ENCODE assay signal across 1 cellular context in the genomic region with DNA sequence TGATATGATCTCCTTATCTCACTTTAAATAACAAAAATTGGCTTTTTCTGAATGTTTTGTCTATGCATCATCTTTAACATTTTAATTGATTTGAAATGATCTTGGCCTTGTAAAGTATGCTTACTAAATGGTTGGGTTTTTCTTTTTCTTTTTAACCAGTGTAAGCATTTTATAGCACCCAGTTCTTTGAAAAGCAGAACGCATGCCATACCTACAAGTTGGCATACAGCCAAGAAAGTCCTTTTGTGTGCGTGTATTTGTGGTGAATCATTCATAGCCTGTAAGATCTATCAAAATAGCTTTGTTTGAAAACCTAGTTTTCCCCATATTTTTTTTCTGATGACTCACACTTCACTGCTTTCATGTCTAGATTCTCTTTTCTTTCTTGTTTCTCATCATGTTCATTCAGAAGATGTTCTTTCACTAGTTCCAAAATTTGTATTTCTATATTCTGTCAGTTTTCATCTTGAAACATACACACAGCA.
A peak's percentile ranks its signal among the peaks of the same experiment; 100 is the strongest.
TF ChIP-seq lines count a peak whose summit lies in the region.

No MANE protein-coding gene starts in this region.

TF ChIP-seq in K562, 482 proteins besides CTCF, POLR2A, EP300 and RAD21 (continued from another document):
- TF ChIP-seq, protein P1, sequence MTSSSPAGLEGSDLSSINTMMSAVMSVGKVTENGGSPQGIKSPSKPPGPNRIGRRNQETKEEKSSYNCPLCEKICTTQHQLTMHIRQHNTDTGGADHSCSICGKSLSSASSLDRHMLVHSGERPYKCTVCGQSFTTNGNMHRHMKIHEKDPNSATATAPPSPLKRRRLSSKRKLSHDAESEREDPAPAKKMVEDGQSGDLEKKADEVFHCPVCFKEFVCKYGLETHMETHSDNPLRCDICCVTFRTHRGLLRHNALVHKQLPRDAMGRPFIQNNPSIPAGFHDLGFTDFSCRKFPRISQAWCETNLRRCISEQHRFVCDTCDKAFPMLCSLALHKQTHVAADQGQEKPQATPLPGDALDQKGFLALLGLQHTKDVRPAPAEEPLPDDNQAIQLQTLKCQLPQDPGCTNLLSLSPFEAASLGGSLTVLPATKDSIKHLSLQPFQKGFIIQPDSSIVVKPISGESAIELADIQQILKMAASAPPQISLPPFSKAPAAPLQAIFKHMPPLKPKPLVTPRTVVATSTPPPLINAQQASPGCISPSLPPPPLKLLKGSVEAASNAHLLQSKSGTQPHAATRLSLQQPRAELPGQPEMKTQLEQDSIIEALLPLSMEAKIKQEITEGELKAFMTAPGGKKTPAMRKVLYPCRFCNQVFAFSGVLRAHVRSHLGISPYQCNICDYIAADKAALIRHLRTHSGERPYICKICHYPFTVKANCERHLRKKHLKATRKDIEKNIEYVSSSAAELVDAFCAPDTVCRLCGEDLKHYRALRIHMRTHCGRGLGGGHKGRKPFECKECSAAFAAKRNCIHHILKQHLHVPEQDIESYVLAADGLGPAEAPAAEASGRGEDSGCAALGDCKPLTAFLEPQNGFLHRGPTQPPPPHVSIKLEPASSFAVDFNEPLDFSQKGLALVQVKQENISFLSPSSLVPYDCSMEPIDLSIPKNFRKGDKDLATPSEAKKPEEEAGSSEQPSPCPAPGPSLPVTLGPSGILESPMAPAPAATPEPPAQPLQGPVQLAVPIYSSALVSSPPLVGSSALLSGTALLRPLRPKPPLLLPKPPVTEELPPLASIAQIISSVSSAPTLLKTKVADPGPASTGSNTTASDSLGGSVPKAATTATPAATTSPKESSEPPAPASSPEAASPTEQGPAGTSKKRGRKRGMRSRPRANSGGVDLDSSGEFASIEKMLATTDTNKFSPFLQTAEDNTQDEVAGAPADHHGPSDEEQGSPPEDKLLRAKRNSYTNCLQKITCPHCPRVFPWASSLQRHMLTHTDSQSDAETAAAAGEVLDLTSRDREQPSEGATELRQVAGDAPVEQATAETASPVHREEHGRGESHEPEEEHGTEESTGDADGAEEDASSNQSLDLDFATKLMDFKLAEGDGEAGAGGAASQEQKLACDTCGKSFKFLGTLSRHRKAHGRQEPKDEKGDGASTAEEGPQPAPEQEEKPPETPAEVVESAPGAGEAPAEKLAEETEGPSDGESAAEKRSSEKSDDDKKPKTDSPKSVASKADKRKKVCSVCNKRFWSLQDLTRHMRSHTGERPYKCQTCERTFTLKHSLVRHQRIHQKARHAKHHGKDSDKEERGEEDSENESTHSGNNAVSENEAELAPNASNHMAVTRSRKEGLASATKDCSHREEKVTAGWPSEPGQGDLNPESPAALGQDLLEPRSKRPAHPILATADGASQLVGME (CRISPR knock-in tag; IDR thresholded peaks at IDR 0.05): no peak
- TF ChIP-seq NRF1 (conservative IDR thresholded peaks at IDR 0.05 in 1 of 2, IDR thresholded peaks at IDR 0.05 in 1 of 2) (no peak), PHTF2 (CRISPR knock-in tag; IDR thresholded peaks at IDR 0.05) (no peak), CBFB (CRISPR knock-in tag; IDR thresholded peaks at IDR 0.05) (no peak), SOX6 (IDR thresholded peaks at IDR 0.05) (peak; percentile 56), TCFL5 (CRISPR knock-in tag; conservative IDR thresholded peaks at IDR 0.05) (no peak), SMAD1 (IDR thresholded peaks at IDR 0.05; ENCODE audit: low read depth, low read length, partially characterized antibody) (peak; percentile 85), FUS (optimal IDR thresholded peaks at IDR 0.05; ENCODE audit: low read depth, low read length) (no peak), OTX1 (CRISPR knock-in tag; IDR thresholded peaks at IDR 0.05) (no peak), SMARCA4 (IDR thresholded peaks at IDR 0.05) (peak; percentile 60; the same call in 1 of the 2 replicates), JUND (IDR thresholded peaks at IDR 0.05; ENCODE audit: borderline replicate concordance, low read depth, low read length) (peak; percentile 71), JUND (tag; IDR thresholded peaks at IDR 0.05; ENCODE audit: borderline replicate concordance, low read depth, low read length) (no peak), ZNF778 (CRISPR knock-in tag; IDR thresholded peaks at IDR 0.05) (no peak), ZNF311 (CRISPR knock-in tag; IDR thresholded peaks at IDR 0.05) (no peak), HDGF (IDR thresholded peaks at IDR 0.05) (no peak), EGR1 (conservative IDR thresholded peaks at IDR 0.05) (no peak), PHB2 (IDR thresholded peaks at IDR 0.05; ENCODE audit: low read depth) (no peak), KDM2B (CRISPR knock-in tag; IDR thresholded peaks at IDR 0.05) (no peak), ZNF121 (CRISPR knock-in tag; conservative IDR thresholded peaks at IDR 0.05) (no peak), FIP1L1 (IDR thresholded peaks at IDR 0.05; ENCODE audit: low read depth, low read length, poor library complexity, severe bottlenecking) (no peak), FOXP1 (CRISPR knock-in tag; IDR thresholded peaks at IDR 0.05) (no peak), ARID1B (IDR thresholded peaks at IDR 0.05) (no peak; the same call in none of the 2 replicates), U2AF2 (optimal IDR thresholded peaks at IDR 0.05; ENCODE audit: low read depth, low read length) (no peak), C11orf30 (IDR thresholded peaks at IDR 0.05; ENCODE audit: low read depth) (peak; percentile 54), NCOA2 (IDR thresholded peaks at IDR 0.05; ENCODE audit: partially characterized antibody in 2 of 2) (peak in 1 of 2 experiments; percentile 28), NFIX (CRISPR knock-in tag; IDR thresholded peaks at IDR 0.05; ENCODE audit: low read depth) (peak; percentile 97), DIDO1 (tag; IDR thresholded peaks at IDR 0.05; ENCODE audit: low read depth) (no peak), JUN (IDR thresholded peaks at IDR 0.05; ENCODE audit: borderline replicate concordance, low read depth, low read length) (0 out of 2 replicates have a peak, but pooled peaks have one; percentile 33), JUN (CRISPR knock-in tag; IDR thresholded peaks at IDR 0.05; ENCODE audit: borderline replicate concordance) (no peak), MAFF (IDR thresholded peaks at IDR 0.05; ENCODE audit: low read length) (0 out of 2 replicates have a peak, but pooled peaks have one; percentile 29), SNIP1 (IDR thresholded peaks at IDR 0.05; ENCODE audit: low read depth) (no peak), ETS2 (tag; IDR thresholded peaks at IDR 0.05; ENCODE audit: borderline replicate concordance, poor library complexity, severe bottlenecking) (no peak), ZNF764 (CRISPR knock-in tag; IDR thresholded peaks at IDR 0.05; ENCODE audit: low read depth) (no peak), NFIC (IDR thresholded peaks at IDR 0.05) (peak; percentile 100), JUNB (CRISPR knock-in tag; conservative IDR thresholded peaks at IDR 0.05) (no peak), GABPB1 (CRISPR knock-in tag; IDR thresholded peaks at IDR 0.05) (no peak), HDAC1 (IDR thresholded peaks at IDR 0.05) (no peak), HIVEP1 (CRISPR knock-in tag; IDR thresholded peaks at IDR 0.05) (no peak), ZNF324 (CRISPR knock-in tag; IDR thresholded peaks at IDR 0.05) (no peak), CCAR2 (IDR thresholded peaks at IDR 0.05; ENCODE audit: low read depth, low read length) (no peak), RBM39 (optimal IDR thresholded peaks at IDR 0.05; ENCODE audit: low read depth, low read length) (no peak), ZNF316 (IDR thresholded peaks at IDR 0.05) (peak; percentile 53)
- TF ChIP-seq, protein P2, sequence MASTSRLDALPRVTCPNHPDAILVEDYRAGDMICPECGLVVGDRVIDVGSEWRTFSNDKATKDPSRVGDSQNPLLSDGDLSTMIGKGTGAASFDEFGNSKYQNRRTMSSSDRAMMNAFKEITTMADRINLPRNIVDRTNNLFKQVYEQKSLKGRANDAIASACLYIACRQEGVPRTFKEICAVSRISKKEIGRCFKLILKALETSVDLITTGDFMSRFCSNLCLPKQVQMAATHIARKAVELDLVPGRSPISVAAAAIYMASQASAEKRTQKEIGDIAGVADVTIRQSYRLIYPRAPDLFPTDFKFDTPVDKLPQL (IDR thresholded peaks at IDR 0.05; ENCODE audit: extremely low read depth, insufficient read length): no peak
- TF ChIP-seq, protein P3, sequence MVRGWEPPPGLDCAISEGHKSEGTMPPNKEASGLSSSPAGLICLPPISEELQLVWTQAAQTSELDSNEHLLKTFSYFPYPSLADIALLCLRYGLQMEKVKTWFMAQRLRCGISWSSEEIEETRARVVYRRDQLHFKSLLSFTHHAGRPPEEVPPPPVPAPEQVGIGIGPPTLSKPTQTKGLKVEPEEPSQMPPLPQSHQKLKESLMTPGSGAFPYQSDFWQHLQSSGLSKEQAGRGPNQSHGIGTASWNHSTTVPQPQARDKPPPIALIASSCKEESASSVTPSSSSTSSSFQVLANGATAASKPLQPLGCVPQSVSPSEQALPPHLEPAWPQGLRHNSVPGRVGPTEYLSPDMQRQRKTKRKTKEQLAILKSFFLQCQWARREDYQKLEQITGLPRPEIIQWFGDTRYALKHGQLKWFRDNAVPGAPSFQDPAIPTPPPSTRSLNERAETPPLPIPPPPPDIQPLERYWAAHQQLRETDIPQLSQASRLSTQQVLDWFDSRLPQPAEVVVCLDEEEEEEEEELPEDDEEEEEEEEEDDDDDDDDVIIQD (CRISPR knock-in tag; IDR thresholded peaks at IDR 0.05): no peak
- TF ChIP-seq, protein P4, sequence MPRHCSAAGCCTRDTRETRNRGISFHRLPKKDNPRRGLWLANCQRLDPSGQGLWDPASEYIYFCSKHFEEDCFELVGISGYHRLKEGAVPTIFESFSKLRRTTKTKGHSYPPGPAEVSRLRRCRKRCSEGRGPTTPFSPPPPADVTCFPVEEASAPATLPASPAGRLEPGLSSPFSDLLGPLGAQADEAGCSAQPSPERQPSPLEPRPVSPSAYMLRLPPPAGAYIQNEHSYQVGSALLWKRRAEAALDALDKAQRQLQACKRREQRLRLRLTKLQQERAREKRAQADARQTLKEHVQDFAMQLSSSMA (CRISPR knock-in tag; IDR thresholded peaks at IDR 0.05): no peak
- TF ChIP-seq, protein P5, sequence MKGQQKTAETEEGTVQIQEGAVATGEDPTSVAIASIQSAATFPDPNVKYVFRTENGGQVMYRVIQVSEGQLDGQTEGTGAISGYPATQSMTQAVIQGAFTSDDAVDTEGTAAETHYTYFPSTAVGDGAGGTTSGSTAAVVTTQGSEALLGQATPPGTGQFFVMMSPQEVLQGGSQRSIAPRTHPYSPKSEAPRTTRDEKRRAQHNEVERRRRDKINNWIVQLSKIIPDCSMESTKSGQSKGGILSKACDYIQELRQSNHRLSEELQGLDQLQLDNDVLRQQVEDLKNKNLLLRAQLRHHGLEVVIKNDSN (CRISPR knock-in tag; IDR thresholded peaks at IDR 0.05): no peak
